1 cellular context compared by ENCODE assay signal in the genomic region with DNA sequence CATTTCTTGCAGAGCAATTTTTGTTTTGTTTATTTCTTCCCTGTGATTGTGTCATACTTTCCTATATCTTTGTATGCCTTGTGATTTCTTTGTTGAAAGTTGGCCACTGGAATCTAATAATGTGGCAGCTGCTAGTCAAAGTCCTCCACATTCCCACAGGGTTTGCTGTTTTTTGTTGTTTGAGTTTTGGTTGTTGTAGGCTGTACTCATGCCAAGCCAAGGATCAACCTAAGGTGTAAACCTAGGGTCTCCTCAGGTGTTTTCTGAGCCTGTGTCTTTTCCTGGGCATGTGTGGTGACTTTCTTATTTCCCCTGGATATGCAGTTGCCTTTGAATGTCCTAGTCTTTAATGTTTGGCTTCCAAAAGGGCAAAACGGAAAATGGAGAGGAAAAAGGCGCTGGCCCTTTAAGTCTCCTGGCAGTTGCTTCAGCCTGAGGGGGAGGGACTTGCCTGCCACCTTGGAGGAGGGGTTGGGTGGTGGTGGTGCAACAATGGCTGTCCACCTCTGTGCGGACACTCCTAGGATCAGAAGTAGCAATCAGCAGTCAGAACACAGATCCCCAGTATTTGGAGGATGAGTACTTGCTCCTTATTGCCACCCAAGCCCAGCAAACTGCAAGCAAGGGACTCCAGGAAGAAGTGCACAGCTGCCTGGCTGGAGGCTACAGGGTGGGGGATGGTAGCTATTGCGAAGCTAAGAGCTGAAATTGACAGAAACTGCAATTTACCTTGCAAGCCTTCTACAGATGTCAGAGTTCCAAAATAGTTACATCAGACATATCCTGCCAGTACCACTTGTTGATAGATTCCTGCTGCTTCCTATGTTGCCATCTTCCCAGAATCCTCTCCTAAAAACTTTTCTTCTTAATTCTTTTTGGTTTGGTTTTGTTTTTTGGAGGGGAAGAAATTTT.
TF ChIP-seq lines count a peak whose summit lies in the region.

No MANE protein-coding gene starts in this region.

TF ChIP-seq in A549, 52 proteins besides CTCF, POLR2A, EP300 and RAD21 (continued from another document):
- no peak for TF ChIP-seq REST (IDR thresholded peaks at IDR 0.05)
- TF ChIP-seq, protein P1, sequence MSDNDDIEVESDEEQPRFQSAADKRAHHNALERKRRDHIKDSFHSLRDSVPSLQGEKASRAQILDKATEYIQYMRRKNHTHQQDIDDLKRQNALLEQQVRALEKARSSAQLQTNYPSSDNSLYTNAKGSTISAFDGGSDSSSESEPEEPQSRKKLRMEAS (IDR thresholded peaks at IDR 0.05), result peak; percentile 56
- TF ChIP-seq PHF8 (IDR thresholded peaks at IDR 0.05; ENCODE audit: borderline replicate concordance, low read depth), result 0 out of 2 replicates have a peak, but pooled peaks have one; percentile 26
- 0 out of 2 replicates have a peak, but pooled peaks have one; percentile 10 for TF ChIP-seq HES2 (IDR thresholded peaks at IDR 0.05)
- TF ChIP-seq, protein P2, sequence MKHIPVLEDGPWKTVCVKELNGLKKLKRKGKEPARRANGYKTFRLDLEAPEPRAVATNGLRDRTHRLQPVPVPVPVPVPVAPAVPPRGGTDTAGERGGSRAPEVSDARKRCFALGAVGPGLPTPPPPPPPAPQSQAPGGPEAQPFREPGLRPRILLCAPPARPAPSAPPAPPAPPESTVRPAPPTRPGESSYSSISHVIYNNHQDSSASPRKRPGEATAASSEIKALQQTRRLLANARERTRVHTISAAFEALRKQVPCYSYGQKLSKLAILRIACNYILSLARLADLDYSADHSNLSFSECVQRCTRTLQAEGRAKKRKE (CRISPR knock-in tag; IDR thresholded peaks at IDR 0.05; ENCODE audit: low read depth), result no peak
- TF ChIP-seq, protein P3, sequence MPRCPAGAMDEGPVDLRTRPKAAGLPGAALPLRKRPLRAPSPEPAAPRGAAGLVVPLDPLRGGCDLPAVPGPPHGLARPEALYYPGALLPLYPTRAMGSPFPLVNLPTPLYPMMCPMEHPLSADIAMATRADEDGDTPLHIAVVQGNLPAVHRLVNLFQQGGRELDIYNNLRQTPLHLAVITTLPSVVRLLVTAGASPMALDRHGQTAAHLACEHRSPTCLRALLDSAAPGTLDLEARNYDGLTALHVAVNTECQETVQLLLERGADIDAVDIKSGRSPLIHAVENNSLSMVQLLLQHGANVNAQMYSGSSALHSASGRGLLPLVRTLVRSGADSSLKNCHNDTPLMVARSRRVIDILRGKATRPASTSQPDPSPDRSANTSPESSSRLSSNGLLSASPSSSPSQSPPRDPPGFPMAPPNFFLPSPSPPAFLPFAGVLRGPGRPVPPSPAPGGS (IDR thresholded peaks at IDR 0.05), result 0 out of 3 replicates have a peak, but pooled peaks have one; percentile 31
